ENCODE assay signal across 6 cellular contexts in genomic region chr11:1876361-1877063, GRCh38. TPM values are rescaled to one million over a fixed set of nuclear protein-coding genes. Genes with fewer than 3 reads are reported as not detected.
DNase-seq lines count a peak whose midpoint lies in the region; ATAC-seq and TF ChIP-seq lines count a peak whose summit lies in the region.

No MANE protein-coding gene starts in this region.

- H3K27ac ChIP-seq in VCaP = no peak overlapping the region

- DNase-seq in lung microvascular endothelial cell (ENCODE audit: low read depth in 2 of 2) (peak; percentile 47 to 66), NCI-H1092 (lab: John Stamatoyannopoulos, UW) (no peak)

- peak; percentile 51 for TF ChIP-seq CTCF in GM12874 (IDR thresholded peaks at IDR 0.05; ENCODE audit: insufficient read depth, low read depth, low read length)
- TF ChIP-seq CTCF in VCaP (conservative IDR thresholded peaks at IDR 0.05) = peak; percentile 63; the same call in 1 of the 2 replicates

- ATAC-seq in GM21717 (IDR thresholded peaks at IDR 0.05; ENCODE audit: unreplicated experiment) = no peak
- ATAC-seq in GM21367 (IDR thresholded peaks at IDR 0.05; ENCODE audit: unreplicated experiment) = no peak

RNA-seq across cellular contexts. Expression of gene PRR33, which starts 15.2 kb away (rescaled TPM):
- total RNA-seq in lung microvascular endothelial cell = not detected in 2 replicates

RNA-seq across cellular contexts. Expression of gene LSP1, which starts 23.6 kb away (rescaled TPM):
- under 0.01 TPM in 1 of 2 replicates, not detected in the other for total RNA-seq in lung microvascular endothelial cell

RNA-seq across cellular contexts. Expression of gene TNNI2, which starts 37.7 kb away (rescaled TPM):
- total RNA-seq in lung microvascular endothelial cell = not detected in 2 replicates

RNA-seq across cellular contexts. Expression of gene SYT8, which starts 41.7 kb away (rescaled TPM):
- total RNA-seq in lung microvascular endothelial cell = not detected in 2 replicates

RNA-seq across cellular contexts. Expression of gene TNNT3, which starts 43.0 kb away (rescaled TPM):
- not detected in 2 replicates for total RNA-seq in lung microvascular endothelial cell
